In the genomic region with DNA sequence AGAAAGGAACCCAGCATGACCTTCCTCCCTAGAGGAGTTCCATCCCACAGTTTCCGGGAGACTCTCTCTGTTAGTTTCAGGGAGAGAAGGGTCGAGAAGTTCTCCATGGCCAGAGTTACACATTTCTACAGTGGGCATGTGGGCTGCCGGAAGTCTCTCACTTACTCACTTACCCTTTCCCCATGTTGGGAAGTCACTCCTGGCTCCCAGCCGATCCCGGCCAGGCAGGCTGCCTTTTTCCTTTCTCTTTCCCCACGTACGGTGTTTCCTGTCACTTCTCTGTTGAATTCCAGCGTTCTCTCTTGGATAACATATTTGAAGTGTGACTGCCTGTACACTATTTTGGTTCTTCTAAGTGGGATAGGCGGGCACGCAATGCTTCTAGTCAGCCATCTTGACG, we compare ENCODE assay signal across 26 cellular contexts. TPM values are rescaled to one million over a fixed set of nuclear protein-coding genes. Genes with fewer than 3 reads are reported as not detected.
DNase-seq lines count a peak whose midpoint lies in the region; ATAC-seq and TF ChIP-seq lines count a peak whose summit lies in the region.
"Had no signal": no experiment of that assay in that cellular context is flagged by ENCODE, and none has a peak within 500 bp of the region (broad histone marks: within the 10 kb centered on the region; RNA-seq: fewer than 3 reads in every experiment).

No MANE protein-coding gene starts in this region.

- no peak for ATAC-seq in GM23338
- ATAC-seq: HCT116, Panc1 had no signal

- peaks cover 7% of the 10 kb centered on the region; the same call in 2 of the 3 replicates for H3K9me3 Mint-ChIP-seq in GM23338

- H3K9me2 ChIP-seq in GM23338 (ENCODE audit: insufficient read depth) = no peaks in the 10 kb centered on the region

- no peaks in the 10 kb centered on the region for H3F3A ChIP-seq in GM23338 (replicated peaks; ENCODE audit: low read depth)

- H4K20me1 ChIP-seq in GM23338 (replicated peaks; ENCODE audit: insufficient read depth) = no peaks in the 10 kb centered on the region

- no peaks in the 10 kb centered on the region for H3K79me2 ChIP-seq in GM23338 (replicated peaks; ENCODE audit: insufficient read depth)

- TF ChIP-seq CTCF in GM23338 (conservative IDR thresholded peaks at IDR 0.05; ENCODE audit: low read depth in 2 of 2) (no peak), WI38 (IDR thresholded peaks at IDR 0.05; ENCODE audit: low read depth, low read length) (no peak)

- no peak overlapping the region for H3K27ac ChIP-seq in GM23338 (ENCODE audit: low read depth)
- H3K27ac ChIP-seq: RWPE1 had no signal

- no peaks in the 10 kb centered on the region for H3K4me1 Mint-ChIP-seq in GM23338
- H3K4me1 Mint-ChIP-seq: IgD-negative memory B cell had no signal

- H3K27ac Mint-ChIP-seq in GM23338 = no peak overlapping the region
- H3K27ac Mint-ChIP-seq: IgD-negative memory B cell had no signal

- DNase-seq in GM23338 (ENCODE audit: low spot score) (no peak), dermis microvascular lymphatic vessel endothelial cell (ENCODE audit: low read depth in 2 of 2) (peak; percentile 41 to 71), lung microvascular endothelial cell (ENCODE audit: low read depth in 2 of 2) (peak; percentile 66 to 68), AG08396 (ENCODE audit: low spot score) (no peak), pons (ENCODE audit: low spot score) (no peak)
- DNase-seq in stimulated activated CD4-positive, alpha-beta T cell treated with anti-CD3 and anti-CD28 coated beads, Interleukin-4, amount 100 ng/mL, for 24 hours = no peak
- no peak for DNase-seq in activated CD4-positive, alpha-beta T cell treated with anti-CD3 and anti-CD28 coated beads for 1 hour
- DNase-seq: 8988T, ACHN, DMS153, NCI-H1048, NCI-H1417 treated with DMSO at 0.1 percent for 48 hours, NCI-H1694 treated with DMSO at 0.1 percent for 48 hours, NCI-H2081, NCI-H226, NCI-H510A, NCI-H69, SHP77 had no signal

- no peaks in the 10 kb centered on the region for H3K36me3 ChIP-seq in GM23338 (ENCODE audit: insufficient read depth)

- H3K4me3 Mint-ChIP-seq in GM23338 = no peak overlapping the region

- H3K27me3 Mint-ChIP-seq in GM23338 (ENCODE audit: insufficient read depth, low read depth, poor library complexity) = peaks cover 5% of the 10 kb centered on the region

- no peaks in the 10 kb centered on the region for H3K27me3 ChIP-seq in GM23338 (ENCODE audit: insufficient read depth)

- H2AFZ ChIP-seq in GM23338 = peak overlapping the region; percentile 74

- no peaks in the 10 kb centered on the region for H3K4me1 ChIP-seq in GM23338 (ENCODE audit: insufficient read depth)

- no peak overlapping the region for H3K4me2 ChIP-seq in GM23338

- no peaks in the 10 kb centered on the region for H3K36me3 Mint-ChIP-seq in GM23338 (ENCODE audit: low read depth)
- H3K36me3 Mint-ChIP-seq: IgD-negative memory B cell had no signal

- H3K4me3 ChIP-seq in GM23338 = no peak overlapping the region
- peak overlapping the region; percentile 9; the same call in 1 of the 2 replicates for H3K4me3 ChIP-seq in WI38 (ENCODE audit: low read depth, low read length)

TF ChIP-seq in GM23338, 12 proteins besides CTCF, POLR2A, EP300 and RAD21 (continues in another document):
- TF ChIP-seq, protein P1, sequence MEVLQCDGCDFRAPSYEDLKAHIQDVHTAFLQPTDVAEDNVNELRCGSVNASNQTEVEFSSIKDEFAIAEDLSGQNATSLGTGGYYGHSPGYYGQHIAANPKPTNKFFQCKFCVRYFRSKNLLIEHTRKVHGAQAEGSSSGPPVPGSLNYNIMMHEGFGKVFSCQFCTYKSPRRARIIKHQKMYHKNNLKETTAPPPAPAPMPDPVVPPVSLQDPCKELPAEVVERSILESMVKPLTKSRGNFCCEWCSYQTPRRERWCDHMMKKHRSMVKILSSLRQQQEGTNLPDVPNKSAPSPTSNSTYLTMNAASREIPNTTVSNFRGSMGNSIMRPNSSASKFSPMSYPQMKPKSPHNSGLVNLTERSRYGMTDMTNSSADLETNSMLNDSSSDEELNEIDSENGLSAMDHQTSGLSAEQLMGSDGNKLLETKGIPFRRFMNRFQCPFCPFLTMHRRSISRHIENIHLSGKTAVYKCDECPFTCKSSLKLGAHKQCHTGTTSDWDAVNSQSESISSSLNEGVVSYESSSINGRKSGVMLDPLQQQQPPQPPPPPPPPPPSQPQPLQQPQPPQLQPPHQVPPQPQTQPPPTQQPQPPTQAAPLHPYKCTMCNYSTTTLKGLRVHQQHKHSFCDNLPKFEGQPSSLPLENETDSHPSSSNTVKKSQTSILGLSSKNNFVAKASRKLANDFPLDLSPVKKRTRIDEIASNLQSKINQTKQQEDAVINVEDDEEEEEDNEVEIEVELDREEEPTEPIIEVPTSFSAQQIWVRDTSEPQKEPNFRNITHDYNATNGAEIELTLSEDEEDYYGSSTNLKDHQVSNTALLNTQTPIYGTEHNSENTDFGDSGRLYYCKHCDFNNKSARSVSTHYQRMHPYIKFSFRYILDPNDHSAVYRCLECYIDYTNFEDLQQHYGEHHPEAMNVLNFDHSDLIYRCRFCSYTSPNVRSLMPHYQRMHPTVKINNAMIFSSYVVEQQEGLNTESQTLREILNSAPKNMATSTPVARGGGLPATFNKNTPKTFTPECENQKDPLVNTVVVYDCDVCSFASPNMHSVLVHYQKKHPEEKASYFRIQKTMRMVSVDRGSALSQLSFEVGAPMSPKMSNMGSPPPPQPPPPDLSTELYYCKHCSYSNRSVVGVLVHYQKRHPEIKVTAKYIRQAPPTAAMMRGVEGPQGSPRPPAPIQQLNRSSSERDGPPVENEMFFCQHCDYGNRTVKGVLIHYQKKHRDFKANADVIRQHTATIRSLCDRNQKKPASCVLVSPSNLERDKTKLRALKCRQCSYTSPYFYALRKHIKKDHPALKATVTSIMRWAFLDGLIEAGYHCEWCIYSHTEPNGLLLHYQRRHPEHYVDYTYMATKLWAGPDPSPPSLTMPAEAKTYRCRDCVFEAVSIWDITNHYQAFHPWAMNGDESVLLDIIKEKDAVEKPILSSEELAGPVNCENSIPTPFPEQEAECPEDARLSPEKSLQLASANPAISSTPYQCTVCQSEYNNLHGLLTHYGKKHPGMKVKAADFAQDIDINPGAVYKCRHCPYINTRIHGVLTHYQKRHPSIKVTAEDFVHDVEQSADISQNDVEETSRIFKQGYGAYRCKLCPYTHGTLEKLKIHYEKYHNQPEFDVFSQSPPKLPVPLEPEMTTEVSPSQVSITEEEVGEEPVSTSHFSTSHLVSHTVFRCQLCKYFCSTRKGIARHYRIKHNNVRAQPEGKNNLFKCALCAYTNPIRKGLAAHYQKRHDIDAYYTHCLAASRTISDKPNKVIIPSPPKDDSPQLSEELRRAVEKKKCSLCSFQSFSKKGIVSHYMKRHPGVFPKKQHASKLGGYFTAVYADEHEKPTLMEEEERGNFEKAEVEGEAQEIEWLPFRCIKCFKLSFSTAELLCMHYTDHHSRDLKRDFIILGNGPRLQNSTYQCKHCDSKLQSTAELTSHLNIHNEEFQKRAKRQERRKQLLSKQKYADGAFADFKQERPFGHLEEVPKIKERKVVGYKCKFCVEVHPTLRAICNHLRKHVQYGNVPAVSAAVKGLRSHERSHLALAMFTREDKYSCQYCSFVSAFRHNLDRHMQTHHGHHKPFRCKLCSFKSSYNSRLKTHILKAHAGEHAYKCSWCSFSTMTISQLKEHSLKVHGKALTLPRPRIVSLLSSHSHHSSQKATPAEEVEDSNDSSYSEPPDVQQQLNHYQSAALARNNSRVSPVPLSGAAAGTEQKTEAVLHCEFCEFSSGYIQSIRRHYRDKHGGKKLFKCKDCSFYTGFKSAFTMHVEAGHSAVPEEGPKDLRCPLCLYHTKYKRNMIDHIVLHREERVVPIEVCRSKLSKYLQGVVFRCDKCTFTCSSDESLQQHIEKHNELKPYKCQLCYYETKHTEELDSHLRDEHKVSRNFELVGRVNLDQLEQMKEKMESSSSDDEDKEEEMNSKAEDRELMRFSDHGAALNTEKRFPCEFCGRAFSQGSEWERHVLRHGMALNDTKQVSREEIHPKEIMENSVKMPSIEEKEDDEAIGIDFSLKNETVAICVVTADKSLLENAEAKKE (CRISPR knock-in tag; IDR thresholded peaks at IDR 0.05) = no peak
- TF ChIP-seq EZH2 (IDR thresholded peaks at IDR 0.05; ENCODE audit: low read depth, unreplicated experiment) (no peak), ZNF114 (CRISPR knock-in tag; IDR thresholded peaks at IDR 0.05) (no peak), EZH2phosphoT487 (IDR thresholded peaks at IDR 0.05; ENCODE audit: unreplicated experiment) (no peak), JUNB (IDR thresholded peaks at IDR 0.05; ENCODE audit: unreplicated experiment) (no peak), STAT1 (IDR thresholded peaks at IDR 0.05; ENCODE audit: unreplicated experiment) (no peak)
- TF ChIP-seq, protein P2, sequence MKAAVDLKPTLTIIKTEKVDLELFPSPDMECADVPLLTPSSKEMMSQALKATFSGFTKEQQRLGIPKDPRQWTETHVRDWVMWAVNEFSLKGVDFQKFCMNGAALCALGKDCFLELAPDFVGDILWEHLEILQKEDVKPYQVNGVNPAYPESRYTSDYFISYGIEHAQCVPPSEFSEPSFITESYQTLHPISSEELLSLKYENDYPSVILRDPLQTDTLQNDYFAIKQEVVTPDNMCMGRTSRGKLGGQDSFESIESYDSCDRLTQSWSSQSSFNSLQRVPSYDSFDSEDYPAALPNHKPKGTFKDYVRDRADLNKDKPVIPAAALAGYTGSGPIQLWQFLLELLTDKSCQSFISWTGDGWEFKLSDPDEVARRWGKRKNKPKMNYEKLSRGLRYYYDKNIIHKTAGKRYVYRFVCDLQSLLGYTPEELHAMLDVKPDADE (IDR thresholded peaks at IDR 0.05) = no peak

RNA-seq across cellular contexts. Expression of a gene that starts 3.5 kb away (rescaled TPM):
- total RNA-seq in GM23338 (2014; rRNA removed; shearing (Covaris generic)) = not detected in 2 replicates
- polyA plus RNA-seq in GM23338 (2016; fragmentation: Nextera tagmentation; extraction: Ambion mirVana) = not detected in 2 replicates
- total RNA-seq in dermis microvascular lymphatic vessel endothelial cell (not detected in 2 replicates), lung microvascular endothelial cell (not detected in 2 replicates)
- total RNA-seq: H4, OCI-LY7 had no signal
- polyA plus RNA-seq: BJ, IgD-negative memory B cell had no signal

RNA-seq across cellular contexts. Expression of a gene that starts 40.1 kb away (rescaled TPM):
- 44.7 and 48.8 TPM in 2 replicates for total RNA-seq in GM23338 (2014; rRNA removed; shearing (Covaris generic))
- 20.1 and 25.0 TPM in 2 replicates for polyA plus RNA-seq in GM23338 (2016; fragmentation: Nextera tagmentation; extraction: Ambion mirVana)
- total RNA-seq in dermis microvascular lymphatic vessel endothelial cell (12.5 and 13.9 TPM in 2 replicates), lung microvascular endothelial cell (9.4 and 15.1 TPM in 2 replicates)

Comparison
In these comparisons a context has a peak if more than half of its experiments do, and no peak if none do; other contexts are left out.
1. DNase-seq: peak in dermis microvascular lymphatic vessel endothelial cell (2 of 2) and lung microvascular endothelial cell (2 of 2); none in GM23338 (single experiment), AG08396 (single experiment), stimulated activated CD4-positive, alpha-beta T cell treated with anti-CD3 and anti-CD28 coated beads, Interleukin-4, amount 100 ng/mL, for 24 hours (single experiment), activated CD4-positive, alpha-beta T cell treated with anti-CD3 and anti-CD28 coated beads for 1 hour (single experiment) and pons (single experiment).